14 cellular contexts compared by ENCODE assay signal in the genomic region with DNA sequence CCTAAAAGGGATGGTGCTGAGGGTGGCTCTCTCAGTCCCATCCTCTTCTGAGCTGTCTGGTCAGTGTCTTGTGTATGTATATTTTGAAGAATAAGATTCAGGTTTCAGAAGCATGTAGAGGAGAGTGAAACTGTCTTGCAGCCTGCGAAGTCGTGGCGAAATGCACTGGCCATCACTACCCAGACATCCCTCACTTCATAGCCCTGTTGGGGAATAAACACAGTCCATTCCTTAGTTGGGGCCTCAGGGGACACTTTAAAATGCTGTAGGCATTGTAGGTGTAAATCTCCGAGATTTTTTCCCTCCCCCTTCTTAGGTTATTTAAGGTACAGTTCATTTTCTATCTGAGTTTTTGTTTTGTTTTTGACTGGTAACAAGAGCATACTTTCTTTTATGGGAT.
DNase-seq lines count a peak whose midpoint lies in the region; ATAC-seq, FAIRE-seq and TF ChIP-seq lines count a peak whose summit lies in the region.
"Had no signal": no experiment of that assay in that cellular context is flagged by ENCODE, and none has a peak within 500 bp of the region (broad histone marks: within the 10 kb centered on the region; RNA-seq: fewer than 3 reads in every experiment).

No MANE protein-coding gene starts in this region.

- no peaks in the 10 kb centered on the region for H4K20me1 ChIP-seq in GM12878 (ENCODE audit: control insufficient read depth, insufficient read depth)

- FAIRE-seq in GM12878 (lab: Jason Lieb, UNC), result no peak

- POLR2A ChIA-PET in GM12878 (lab: Charles Lee), result interaction anchor here (0.9 kb wide), 1 partner anchor 49 kb away, joined by 3 read pairs; no protein-coding TSS in a partner anchor

- SMC1A ChIA-PET in GM12878 (lab: Charles Lee; ENCODE audit: uncharacterized antibody, unreplicated experiment), result interaction anchor here (0.6 to 3.8 kb wide), 14 partner anchors 32 to 158 kb away, joined by 3 to 17 read pairs (median 4); a partner anchor contains a TSS

- H3K27me3 Mint-ChIP-seq in stimulated activated naive CD8-positive, alpha-beta T cell treated with anti-CD3 and anti-CD28 coated beads, Interleukin-15, Interleukin-2, amounts not matched to agents 100 ng/mL and 50 ng/mL, for 24 hours, result no peaks in the 10 kb centered on the region
- no peaks in the 10 kb centered on the region for H3K27me3 Mint-ChIP-seq in stimulated activated naive CD8-positive, alpha-beta T cell treated with anti-CD3 and anti-CD28 coated beads, Interleukin-15, amount 100 ng/mL, for 72 hours
- H3K27me3 Mint-ChIP-seq in naive B cell, result no peaks in the 10 kb centered on the region
- H3K27me3 Mint-ChIP-seq: activated CD8-positive, alpha-beta memory T cell treated with anti-CD3 and anti-CD28 coated beads, Interleukin-2, amount 10 ng/mL, durations not matched to agents 7 days and 5 days; dendritic cell treated with granulocyte-macrophage colony-stimulating factor and Interleukin-4, amounts not matched to agents 40 ng/mL and 50 ng/mL, for 4 days had no signal

- peak overlapping the region; percentile 74 for H3K4me2 ChIP-seq in GM12878 (ENCODE audit: control insufficient read depth, insufficient read depth)

- peaks cover 43% of the 10 kb centered on the region for H3K4me1 Mint-ChIP-seq in stimulated activated naive CD8-positive, alpha-beta T cell treated with anti-CD3 and anti-CD28 coated beads, Interleukin-15, Interleukin-2, amounts not matched to agents 100 ng/mL and 50 ng/mL, for 24 hours (ENCODE audit: low read depth)
- peaks cover 47% of the 10 kb centered on the region for H3K4me1 Mint-ChIP-seq in stimulated activated naive CD8-positive, alpha-beta T cell treated with anti-CD3 and anti-CD28 coated beads, Interleukin-15, amount 100 ng/mL, for 72 hours
- peaks cover 42 to 57% (median 56%) of the 10 kb centered on the region in 3 donors for H3K4me1 Mint-ChIP-seq in naive B cell

- H3K27ac ChIP-seq in GM12878 (ENCODE audit: control insufficient read depth, insufficient read depth) (peak overlapping the region; percentile 47), right atrium auricular region (no peak overlapping the region)
- H3K27ac ChIP-seq: SJSA1 had no signal

- peaks cover 31% of the 10 kb centered on the region for H3K4me1 ChIP-seq in GM12878 (ENCODE audit: control insufficient read depth, insufficient read depth, low read length)
- peaks cover 0 to 43% of the 10 kb centered on the region in 2 donors for H3K4me1 ChIP-seq in right atrium auricular region

- CTCF ChIA-PET in GM12878 (lab: Yijun Ruan, JAX), result interaction anchor here (0.9 to 3.0 kb wide), 6 partner anchors 42 to 109 kb away, joined by 3 to 8 read pairs (median 4); a partner anchor contains a TSS

- TF ChIP-seq POLR2A in GM12878 (IDR thresholded peaks at IDR 0.05; ENCODE audit: low read depth, low read length), result no peak

- peak overlapping the region; percentile 7 for H3K9ac ChIP-seq in GM12878 (ENCODE audit: control insufficient read depth, insufficient read depth, low read length)

- TF ChIP-seq RAD21 in GM12878 (IDR thresholded peaks at IDR 0.05; ENCODE audit: insufficient read depth, low read depth, low read length), result no peak

- TF ChIP-seq EP300 in GM12878 (IDR thresholded peaks at IDR 0.05; ENCODE audit: borderline replicate concordance in 1 of 2, control insufficient read depth in 1 of 2, low read depth in 2 of 2, low read length in 2 of 2), result no peak

- BruUV-seq in GM12878 (replicated peaks; lab: Mats Ljungman, UMichigan), result no TSS peak

- WGBS in GM12878 (ENCODE audit: insufficient coverage, insufficient replicate concordance, low lambda C conversion rate, missing lambda C conversion rate), result 47% methylated on average over 4 of the region's 4 CpGs

- H3K4me3 Mint-ChIP-seq in stimulated activated naive CD8-positive, alpha-beta T cell treated with anti-CD3 and anti-CD28 coated beads, Interleukin-15, Interleukin-2, amounts not matched to agents 100 ng/mL and 50 ng/mL, for 24 hours, result no peak overlapping the region
- no peak overlapping the region for H3K4me3 Mint-ChIP-seq in stimulated activated naive CD8-positive, alpha-beta T cell treated with anti-CD3 and anti-CD28 coated beads, Interleukin-15, amount 100 ng/mL, for 72 hours
- H3K4me3 Mint-ChIP-seq in naive B cell, result peak overlapping the region in 6 of 8 donors; percentile 53 to 86 (median 76)
- H3K4me3 Mint-ChIP-seq: activated CD8-positive, alpha-beta memory T cell treated with anti-CD3 and anti-CD28 coated beads, Interleukin-2, amount 10 ng/mL, durations not matched to agents 7 days and 5 days; CD14-positive monocyte; dendritic cell treated with granulocyte-macrophage colony-stimulating factor and Interleukin-4, amounts not matched to agents 40 ng/mL and 50 ng/mL, for 4 days had no signal

- no peak for TF ChIP-seq CTCF in GM12878 (IDR thresholded peaks at IDR 0.05 in 2 of 3, conservative IDR thresholded peaks at IDR 0.05 in 1 of 3; ENCODE audit: control insufficient read depth in 2 of 3, extremely low read depth in 1 of 3, insufficient read depth in 1 of 3, low read depth in 3 of 3, low read length in 3 of 3)
- TF ChIP-seq CTCF in right atrium auricular region (IDR thresholded peaks at IDR 0.05), result no peak

- DNase-seq in stimulated activated naive CD8-positive, alpha-beta T cell treated with anti-CD3 and anti-CD28 coated beads, Interleukin-15, amount 100 ng/mL, for 72 hours, result no peak
- DNase-seq in GM12878 (ENCODE audit: low read depth, low spot score), result no peak
- DNase-seq in naive B cell, result peak; percentile 3
- DNase-seq in 8988T, result no peak
- DNase-seq in right atrium auricular region (ENCODE audit: low spot score), result no peak
- DNase-seq in posterior vena cava (ENCODE audit: low spot score), result no peak
- DNase-seq: NCI-H2171, retina had no signal

- peak overlapping the region; percentile 71 for H3K27ac Mint-ChIP-seq in stimulated activated naive CD8-positive, alpha-beta T cell treated with anti-CD3 and anti-CD28 coated beads, Interleukin-15, Interleukin-2, amounts not matched to agents 100 ng/mL and 50 ng/mL, for 24 hours
- no peak overlapping the region for H3K27ac Mint-ChIP-seq in stimulated activated naive CD8-positive, alpha-beta T cell treated with anti-CD3 and anti-CD28 coated beads, Interleukin-15, amount 100 ng/mL, for 72 hours
- peak overlapping the region; percentile 84 to 100 (median 98) for H3K27ac Mint-ChIP-seq in naive B cell
- H3K27ac Mint-ChIP-seq: activated CD8-positive, alpha-beta memory T cell treated with anti-CD3 and anti-CD28 coated beads, Interleukin-2, amount 10 ng/mL, durations not matched to agents 7 days and 5 days; dendritic cell treated with granulocyte-macrophage colony-stimulating factor and Interleukin-4, amounts not matched to agents 40 ng/mL and 50 ng/mL, for 4 days had no signal

- H3K27me3 ChIP-seq in GM12878 (replicated peaks in 1 of 2; ENCODE audit: control insufficient read depth in 2 of 2, insufficient read depth in 2 of 2, low read length in 1 of 2), result no peaks in the 10 kb centered on the region
- H3K27me3 ChIP-seq in right atrium auricular region, result no peaks in the 10 kb centered on the region
- H3K27me3 ChIP-seq: SJSA1 had no signal

- H2AFZ ChIP-seq in GM12878 (ENCODE audit: control insufficient read depth, low read depth, low read length), result no peak overlapping the region; the same call in 1 of the 2 replicates

- H3K36me3 ChIP-seq in GM12878 (ENCODE audit: control insufficient read depth in 2 of 2, insufficient read depth in 2 of 2, low read length in 1 of 2) (peaks cover 10 to 13% of the 10 kb centered on the region in 2 experiments; a peak in 3 of 4 replicates), right atrium auricular region (peaks cover 37% of the 10 kb centered on the region)

- intact Hi-C loops in GM12878 (cut with micrococcal nuclease; ENCODE audit: unreplicated experiment) (no loop called here), posterior vena cava (cut with DNase I) (no loop called here)

- H3K4me3 ChIP-seq in GM12878 (no peak overlapping the region), right atrium auricular region (no peak overlapping the region)
- H3K4me3 ChIP-seq: SJSA1 had no signal

- H3K9me3 ChIP-seq in GM12878 (replicated peaks; ENCODE audit: control insufficient read depth, insufficient read depth, low read length) (no peaks in the 10 kb centered on the region), right atrium auricular region (no peaks in the 10 kb centered on the region)
- H3K9me3 ChIP-seq: SJSA1 had no signal

- RAD21 ChIA-PET in GM12878 (lab: Charles Lee; ENCODE audit: unreplicated experiment), result interaction anchor here (0.7 to 2.0 kb wide), 13 partner anchors 10 to 113 kb away, joined by 3 to 14 read pairs (median 4); a partner anchor contains a TSS

- no peak for ATAC-seq in stimulated activated naive CD8-positive, alpha-beta T cell treated with anti-CD3 and anti-CD28 coated beads, Interleukin-15, amount 100 ng/mL, for 72 hours
- ATAC-seq in GM12878, result peak; percentile 27
- no peak for ATAC-seq in naive B cell (ENCODE audit: low read depth in 2 of 2)
- ATAC-seq in GM21526 (IDR thresholded peaks at IDR 0.05; ENCODE audit: low FRiP score, unreplicated experiment), result no peak

- no peaks in the 10 kb centered on the region for H3K9me3 Mint-ChIP-seq in stimulated activated naive CD8-positive, alpha-beta T cell treated with anti-CD3 and anti-CD28 coated beads, Interleukin-15, Interleukin-2, amounts not matched to agents 100 ng/mL and 50 ng/mL, for 24 hours
- no peaks in the 10 kb centered on the region for H3K9me3 Mint-ChIP-seq in stimulated activated naive CD8-positive, alpha-beta T cell treated with anti-CD3 and anti-CD28 coated beads, Interleukin-15, amount 100 ng/mL, for 72 hours
- no peaks in the 10 kb centered on the region for H3K9me3 Mint-ChIP-seq in naive B cell
- H3K9me3 Mint-ChIP-seq: CD14-positive monocyte; dendritic cell treated with granulocyte-macrophage colony-stimulating factor and Interleukin-4, amounts not matched to agents 40 ng/mL and 50 ng/mL, for 4 days had no signal

- in situ Hi-C loops in GM12878 (cut with MboI), result no loop called here

- H3K79me2 ChIP-seq in GM12878 (ENCODE audit: control insufficient read depth, insufficient read depth, low read length), result no peaks in the 10 kb centered on the region; the same call in 1 of the 2 replicates

- H3K36me3 Mint-ChIP-seq in stimulated activated naive CD8-positive, alpha-beta T cell treated with anti-CD3 and anti-CD28 coated beads, Interleukin-15, Interleukin-2, amounts not matched to agents 100 ng/mL and 50 ng/mL, for 24 hours (ENCODE audit: low read depth), result peaks cover 21% of the 10 kb centered on the region
- peaks cover 12 to 21% of the 10 kb centered on the region in 2 donors for H3K36me3 Mint-ChIP-seq in naive B cell
- H3K36me3 Mint-ChIP-seq: activated CD8-positive, alpha-beta memory T cell treated with anti-CD3 and anti-CD28 coated beads, Interleukin-2, amount 10 ng/mL, durations not matched to agents 7 days and 5 days had no signal

TF ChIP-seq in GM12878, 131 proteins besides CTCF, POLR2A, EP300 and RAD21 (continues in another document):
- TF ChIP-seq CBFB (IDR thresholded peaks at IDR 0.05; ENCODE audit: low read depth) (no peak), DPF2 (IDR thresholded peaks at IDR 0.05) (no peak), SMARCA5 (IDR thresholded peaks at IDR 0.05) (no peak)

Comparison
In these comparisons a context has a peak if more than half of its experiments do, and no peak if none do; other contexts are left out.
1. H3K27ac Mint-ChIP-seq: peak in stimulated activated naive CD8-positive, alpha-beta T cell treated with anti-CD3 and anti-CD28 coated beads, Interleukin-15, Interleukin-2, amounts not matched to agents 100 ng/mL and 50 ng/mL, for 24 hours (single experiment) and naive B cell (6 of 6); none in stimulated activated naive CD8-positive, alpha-beta T cell treated with anti-CD3 and anti-CD28 coated beads, Interleukin-15, amount 100 ng/mL, for 72 hours (0 of 2).
2. H3K4me3 Mint-ChIP-seq: peak in naive B cell (6 of 8); none in stimulated activated naive CD8-positive, alpha-beta T cell treated with anti-CD3 and anti-CD28 coated beads, Interleukin-15, Interleukin-2, amounts not matched to agents 100 ng/mL and 50 ng/mL, for 24 hours (single experiment) and stimulated activated naive CD8-positive, alpha-beta T cell treated with anti-CD3 and anti-CD28 coated beads, Interleukin-15, amount 100 ng/mL, for 72 hours (0 of 2).